15 cellular contexts compared by ENCODE assay signal in the genomic region with DNA sequence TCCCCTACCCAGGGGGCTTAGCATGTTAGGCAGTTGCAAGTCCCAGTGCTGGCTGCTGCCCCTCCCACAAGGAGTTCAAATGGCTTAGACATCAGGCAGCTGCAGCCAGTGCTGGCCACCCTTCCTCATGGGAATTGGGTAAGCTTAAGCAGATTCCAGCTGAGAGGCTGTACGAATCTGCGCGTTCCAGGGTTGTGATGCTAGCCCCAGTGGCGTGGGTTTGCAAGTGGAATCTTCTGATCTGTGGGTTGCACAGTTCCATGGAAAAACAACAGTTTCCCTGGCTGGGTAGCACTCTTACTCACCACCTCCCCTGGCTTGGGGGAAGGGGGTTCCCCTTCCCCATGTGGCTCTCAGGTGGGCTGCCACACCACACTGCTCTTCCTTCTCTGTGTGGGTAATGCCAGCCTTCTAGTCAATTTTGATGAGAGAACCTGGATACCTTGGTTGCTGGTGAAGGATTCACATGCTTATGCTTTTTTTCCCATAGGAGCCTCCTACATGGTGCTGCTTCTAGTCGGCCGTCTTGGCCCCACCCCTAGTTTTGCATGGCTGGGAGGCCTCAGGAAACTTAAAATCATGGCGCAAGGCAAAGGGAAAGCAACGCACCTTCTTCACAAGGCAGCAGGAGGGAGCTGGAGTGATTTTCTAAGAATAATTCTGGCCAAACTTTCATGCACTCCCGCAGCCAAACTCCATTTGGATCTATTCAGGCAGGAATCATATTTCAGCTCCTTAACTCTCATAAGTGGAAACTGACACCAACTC. TPM values are rescaled to one million over a fixed set of nuclear protein-coding genes. Genes with fewer than 3 reads are reported as not detected.
DNase-seq lines count a peak whose midpoint lies in the region; ATAC-seq, FAIRE-seq and TF ChIP-seq lines count a peak whose summit lies in the region.
"Had no signal": no experiment of that assay in that cellular context is flagged by ENCODE, and none has a peak within 500 bp of the region (broad histone marks: within the 10 kb centered on the region; RNA-seq: fewer than 3 reads in every experiment).

No MANE protein-coding gene starts in this region.

- no peaks in the 10 kb centered on the region for H3K79me2 ChIP-seq in H1 (ENCODE audit: control insufficient read depth in 1 of 2, insufficient read depth in 2 of 2, low read length in 2 of 2)

- peaks cover 0 to 5% (median 0%) of the 10 kb centered on the region in 11 donors for H3K9me3 Mint-ChIP-seq in naive thymus-derived CD4-positive, alpha-beta T cell
- no peaks in the 10 kb centered on the region for H3K9me3 Mint-ChIP-seq in effector memory CD8-positive, alpha-beta T cell
- H3K9me3 Mint-ChIP-seq: activated B cell treated with CpG ODN at 0.5 μM for 24 hours had no signal

- no peak overlapping the region for H2BK5ac ChIP-seq in H1 (ENCODE audit: low read depth, low read length)

- no peak overlapping the region for H3K4me3 Mint-ChIP-seq in naive thymus-derived CD4-positive, alpha-beta T cell
- H3K4me3 Mint-ChIP-seq in effector memory CD8-positive, alpha-beta T cell, result no peak overlapping the region
- H3K4me3 Mint-ChIP-seq: activated B cell treated with CpG ODN at 0.5 μM for 24 hours; activated naive CD8-positive, alpha-beta T cell had no signal

- H3K27ac ChIP-seq in H1 (ENCODE audit: low read depth, low read length), result no peak overlapping the region
- H3K27ac ChIP-seq in naive thymus-derived CD4-positive, alpha-beta T cell (ENCODE audit: low read depth, low read length), result no peak overlapping the region
- H3K27ac ChIP-seq: A549, tibial artery had no signal

- no peaks in the 10 kb centered on the region for H3K9me3 ChIP-seq in H1 (ENCODE audit: insufficient read depth in 2 of 2, low read depth in 1 of 2, low read length in 1 of 2)
- H3K9me3 ChIP-seq in naive thymus-derived CD4-positive, alpha-beta T cell (ENCODE audit: control insufficient read depth in 2 of 3, low read length in 3 of 3), result no peaks in the 10 kb centered on the region
- H3K9me3 ChIP-seq: A549, tibial artery had no signal

- no peak overlapping the region for H2BK15ac ChIP-seq in H1 (ENCODE audit: low read length)

- no peak overlapping the region for H2AK5ac ChIP-seq in H1 (ENCODE audit: low read depth, low read length)

- CTCF ChIA-PET in H1 (lab: Charles Lee; ENCODE audit: partially characterized antibody), result no interaction called here
- CTCF ChIA-PET in naive thymus-derived CD4-positive, alpha-beta T cell (lab: Charles Lee), result no interaction called here

- TF ChIP-seq POLR2A in H1 (IDR thresholded peaks at IDR 0.05; ENCODE audit: control extremely low read depth in 1 of 2, low read depth in 2 of 2, low read length in 2 of 2), result no peak

- H3K23me2 ChIP-seq in H1 (ENCODE audit: low read depth, low read length), result no peaks in the 10 kb centered on the region

- H3K4me1 ChIP-seq in H1 (replicated peaks in 1 of 4; ENCODE audit: control insufficient read depth in 3 of 4, insufficient read depth in 4 of 4, low read length in 3 of 4), result peaks cover 0 to 4% (median 2%) of the 10 kb centered on the region in 4 experiments; a peak in 3 of 7 replicates
- no peaks in the 10 kb centered on the region for H3K4me1 ChIP-seq in naive thymus-derived CD4-positive, alpha-beta T cell (ENCODE audit: control insufficient read depth in 2 of 2, insufficient read depth in 2 of 2, low read length in 2 of 2)
- H3K4me1 ChIP-seq: A549, tibial artery had no signal

- TF ChIP-seq RAD21 in H1 (IDR thresholded peaks at IDR 0.05 in 1 of 2, conservative IDR thresholded peaks at IDR 0.05 in 1 of 2; ENCODE audit: low read depth in 2 of 2, low read length in 2 of 2), result no peak

- H2BK12ac ChIP-seq in H1 (ENCODE audit: low read depth, low read length), result no peak overlapping the region

- H3K4me2 ChIP-seq in H1 (ENCODE audit: insufficient read depth in 1 of 2, low read depth in 2 of 2, low read length in 2 of 2), result no peak overlapping the region
- H3K4me2 ChIP-seq: A549 had no signal

- no peak for TF ChIP-seq EP300 in H1 (IDR thresholded peaks at IDR 0.05; ENCODE audit: borderline replicate concordance in 1 of 2, low read depth in 2 of 2, low read length in 2 of 2)

- no peak overlapping the region for H4K8ac ChIP-seq in H1 (ENCODE audit: extremely low read depth, insufficient read depth, low read length)

- H3K56ac ChIP-seq in H1 (replicated peaks; ENCODE audit: insufficient read length, low read depth, low read length), result no peak overlapping the region

- H3K18ac ChIP-seq in H1 (ENCODE audit: extremely low read depth, low read length), result peak overlapping the region; percentile 60; the same call in 1 of the 2 replicates

- H4K5ac ChIP-seq in H1 (ENCODE audit: insufficient read length, low read depth, low read length), result no peak overlapping the region

- H3K4me3 ChIP-seq in H1 (ENCODE audit: extremely low read depth in 1 of 4, insufficient read depth in 2 of 4, low read depth in 3 of 4, low read length in 4 of 4), result no peak overlapping the region
- no peak overlapping the region for H3K4me3 ChIP-seq in naive thymus-derived CD4-positive, alpha-beta T cell (ENCODE audit: low read length)
- H3K4me3 ChIP-seq: A549, tibial artery had no signal

- H4K20me1 ChIP-seq in H1 (replicated peaks in 1 of 2; ENCODE audit: control insufficient read depth in 1 of 2, insufficient read depth in 2 of 2, low read length in 2 of 2), result no peaks in the 10 kb centered on the region

- H3K4ac ChIP-seq in H1 (replicated peaks; ENCODE audit: insufficient read length, low read depth, low read length), result no peak overlapping the region

- H3K27ac Mint-ChIP-seq in naive thymus-derived CD4-positive, alpha-beta T cell, result no peak overlapping the region
- no peak overlapping the region for H3K27ac Mint-ChIP-seq in effector memory CD8-positive, alpha-beta T cell
- H3K27ac Mint-ChIP-seq: activated B cell treated with CpG ODN at 0.5 μM for 24 hours; activated naive CD8-positive, alpha-beta T cell had no signal

- 88% methylated on average over 9 of the region's 9 CpGs; no CpG with 5 or more reads in 1 of the 2 experiments for WGBS in H1 (ENCODE audit: extremely low coverage in 1 of 2, insufficient coverage in 1 of 2, insufficient read length in 1 of 2, insufficient replicate concordance in 2 of 2, low coverage in 1 of 2, low lambda C conversion rate in 2 of 2, missing lambda C conversion rate in 1 of 2), 2 experiments

- no peak for TF ChIP-seq CTCF in H1 (IDR thresholded peaks at IDR 0.05; ENCODE audit: control extremely low read depth in 1 of 3, insufficient read depth in 1 of 3, low read depth in 1 of 3, low read length in 3 of 3)
- TF ChIP-seq CTCF in omental fat pad (IDR thresholded peaks at IDR 0.05), result no peak

- no peak overlapping the region for H2BK20ac ChIP-seq in H1 (ENCODE audit: low read length)

- H3K14ac ChIP-seq in H1 (ENCODE audit: insufficient read length), result no peak overlapping the region

- no peaks in the 10 kb centered on the region for H3K27me3 ChIP-seq in H1 (replicated peaks in 1 of 4; ENCODE audit: control insufficient read depth in 3 of 4, extremely low read depth in 1 of 4, insufficient read depth in 3 of 4, low read length in 3 of 4)
- no peaks in the 10 kb centered on the region for H3K27me3 ChIP-seq in naive thymus-derived CD4-positive, alpha-beta T cell (ENCODE audit: control insufficient read depth in 2 of 2, insufficient read depth in 2 of 2, low read length in 2 of 2)
- H3K27me3 ChIP-seq: tibial artery had no signal

- no peak overlapping the region for H3K23ac ChIP-seq in H1 (ENCODE audit: insufficient read length)

- POLR2A ChIA-PET in H1 (lab: Charles Lee; ENCODE audit: partially characterized antibody), result interaction anchor here (1.6 kb wide), 1 partner anchor 14 kb away, joined by 5 read pairs; a partner anchor contains a TSS
- POLR2A ChIA-PET in naive thymus-derived CD4-positive, alpha-beta T cell (lab: Charles Lee), result interaction anchor here (0.8 kb wide), 1 partner anchor 12 kb away, joined by 3 read pairs; no protein-coding TSS in a partner anchor

- ATAC-seq in omental fat pad (ENCODE audit: low FRiP score), result peak; percentile 71
- ATAC-seq in naive thymus-derived CD4-positive, alpha-beta T cell, result no peak
- ATAC-seq in effector memory CD8-positive, alpha-beta T cell (replicated peaks), result no peak
- ATAC-seq: A549 had no signal

- H2BK120ac ChIP-seq in H1 (replicated peaks; ENCODE audit: low read depth, low read length), result no peak overlapping the region

- intact Hi-C loops in naive thymus-derived CD4-positive, alpha-beta T cell (cut with micrococcal nuclease), result no loop called here

- no peaks in the 10 kb centered on the region for H3K36me3 ChIP-seq in H1 (ENCODE audit: control insufficient read depth in 2 of 4, insufficient read depth in 4 of 4, low read length in 3 of 4)
- no peaks in the 10 kb centered on the region for H3K36me3 ChIP-seq in naive thymus-derived CD4-positive, alpha-beta T cell (ENCODE audit: control insufficient read depth in 2 of 3, insufficient read depth in 3 of 3, low read length in 3 of 3)
- H3K36me3 ChIP-seq: tibial artery had no signal

- no peak for FAIRE-seq in H1 (lab: Jason Lieb, UNC)
- FAIRE-seq: A549 had no signal

- peaks cover 0 to 12% (median 0%) of the 10 kb centered on the region in 7 donors for H3K4me1 Mint-ChIP-seq in naive thymus-derived CD4-positive, alpha-beta T cell
- no peaks in the 10 kb centered on the region for H3K4me1 Mint-ChIP-seq in effector memory CD8-positive, alpha-beta T cell (ENCODE audit: low read depth in 2 of 2)
- H3K4me1 Mint-ChIP-seq: activated B cell treated with CpG ODN at 0.5 μM for 24 hours had no signal

- H3K79me1 ChIP-seq in H1 (ENCODE audit: low read depth, low read length), result no peaks in the 10 kb centered on the region; the same call in 1 of the 2 replicates

- peaks cover 7 to 41% (median 11%) of the 10 kb centered on the region in 5 donors for H3K27me3 Mint-ChIP-seq in naive thymus-derived CD4-positive, alpha-beta T cell
- H3K27me3 Mint-ChIP-seq in effector memory CD8-positive, alpha-beta T cell, result peaks cover 27 to 35% of the 10 kb centered on the region in 2 donors

- H4K91ac ChIP-seq in H1 (replicated peaks; ENCODE audit: insufficient read length, low read length), result no peak overlapping the region

- peak overlapping the region; percentile 94; the same call in 1 of the 2 replicates for H2AFZ ChIP-seq in H1 (ENCODE audit: low read length)

- H3K36me3 Mint-ChIP-seq in naive thymus-derived CD4-positive, alpha-beta T cell, result peaks cover 0 to 4% (median 0%) of the 10 kb centered on the region in 5 donors
- H3K36me3 Mint-ChIP-seq in effector memory CD8-positive, alpha-beta T cell (ENCODE audit: insufficient read depth), result peaks cover 3% of the 10 kb centered on the region

- DNase-seq in NCI-H2029 (lab: John Stamatoyannopoulos, UW) (peak; percentile 74), NCI-H2029 treated with DMSO at 0.1 percent for 48 hours (lab: John Stamatoyannopoulos, UW) (no peak), NCI-H187 treated with DMSO at 0.1 percent for 48 hours (lab: John Stamatoyannopoulos, UW) (peak; percentile 12), H1 (ENCODE audit: low read depth in 1 of 2, low spot score in 2 of 2) (no peak), omental fat pad (ENCODE audit: low spot score) (no peak), KG1 (lab: John Stamatoyannopoulos, UW) (no peak)
- no peak for DNase-seq in naive thymus-derived CD4-positive, alpha-beta T cell
- no peak for DNase-seq in effector memory CD8-positive, alpha-beta T cell
- DNase-seq: activated B cell treated with CpG ODN at 0.5 μM for 24 hours; mammary epithelial cell; NK-92 treated with Interleukin-12 subunit alpha and Interleukin-12 subunit beta, amount 100 ng/mL, for 24 hours; occipital lobe; tibial artery had no signal

- H3K9ac ChIP-seq in H1 (replicated peaks in 1 of 4; ENCODE audit: extremely low read depth in 1 of 4, low read depth in 3 of 4, low read length in 3 of 4), result no peak overlapping the region

RNA-seq across cellular contexts. Expression of a gene that starts 13.0 kb away (rescaled TPM):
- total RNA-seq in H1 (2021; fragmentation: NEBNext Ultra II Directional; extraction: Animal tissue kit (Norgen Biotek cat#: 25700)), result 1.6 and 1.8 TPM in 2 replicates
- polyA plus RNA-seq in H1 (2011; rRNA removed), result 0.48 and 0.74 TPM in 2 replicates
- 1.9 TPM for polyA plus RNA-seq in H1 (2011; cell fraction: cytosol; rRNA removed)
- polyA plus RNA-seq in H1 (2011; cell fraction: nucleus; rRNA removed), result 0.84 TPM
- polyA plus RNA-seq in H1 (2012, experiment 1 of 2), result 0.64 to 1.9 TPM (median 1.0 TPM) in 4 replicates
- 0.08 TPM for polyA plus RNA-seq in H1 (2012, experiment 2 of 2)
- 3.5 TPM for polyA plus RNA-seq in H1 (2013, experiment 1 of 2)
- 3.1 TPM for polyA plus RNA-seq in H1 (2013, experiment 2 of 2)
- polyA minus RNA-seq in H1 (2011; rRNA and poly(A)+ RNA removed), result 0.38 and 0.71 TPM in 2 replicates
- polyA minus RNA-seq in H1 (2011; cell fraction: cytosol; rRNA and poly(A)+ RNA removed), result 0.73 TPM
- polyA minus RNA-seq in H1 (2011; cell fraction: nucleus; rRNA and poly(A)+ RNA removed), result 2.4 TPM
- total RNA-seq in omental fat pad, result 1 to 10 TPM in 3 of 4 donors, under 1 TPM in 1; 0.94 to 2.5 (median 2.1) TPM
- 1 to 10 TPM; 2.5 to 4.7 (median 4.1) TPM for total RNA-seq in naive thymus-derived CD4-positive, alpha-beta T cell
- 1 to 10 TPM in 1 of 2 donors, under 1 TPM in 1; 0.58 to 1.6 TPM for polyA plus RNA-seq in naive thymus-derived CD4-positive, alpha-beta T cell

RNA-seq across cellular contexts. Expression of a gene that starts 13.0 kb away (rescaled TPM):
- total RNA-seq in H1 (2021; fragmentation: NEBNext Ultra II Directional; extraction: Animal tissue kit (Norgen Biotek cat#: 25700)), result 11.2 and 12.2 TPM in 2 replicates
- polyA plus RNA-seq in H1 (2011; rRNA removed), result 25.6 and 27.3 TPM in 2 replicates
- 29.5 TPM for polyA plus RNA-seq in H1 (2011; cell fraction: cytosol; rRNA removed)
- polyA plus RNA-seq in H1 (2011; cell fraction: nucleus; rRNA removed), result 41.8 TPM
- 13.9 to 19.1 TPM (median 15.5 TPM) in 4 replicates for polyA plus RNA-seq in H1 (2012, experiment 1 of 2)
- polyA plus RNA-seq in H1 (2012, experiment 2 of 2), result 4.3 TPM
- 10.4 TPM for polyA plus RNA-seq in H1 (2013, experiment 1 of 2)
- polyA plus RNA-seq in H1 (2013, experiment 2 of 2), result 10.1 TPM
- polyA minus RNA-seq in H1 (2011; rRNA and poly(A)+ RNA removed), result 12.0 and 13.1 TPM in 2 replicates
- 5.2 TPM for polyA minus RNA-seq in H1 (2011; cell fraction: cytosol; rRNA and poly(A)+ RNA removed)
- 14.8 TPM for polyA minus RNA-seq in H1 (2011; cell fraction: nucleus; rRNA and poly(A)+ RNA removed)
- 10 to 100 TPM; 11.9 to 30.3 (median 20.2) TPM for total RNA-seq in omental fat pad
- total RNA-seq in naive thymus-derived CD4-positive, alpha-beta T cell, result 10 to 100 TPM; 30.3 to 43.7 (median 35.7) TPM
- 10 to 100 TPM in 1 of 2 donors, 1 to 10 TPM in 1; 5.5 to 18.5 TPM for polyA plus RNA-seq in naive thymus-derived CD4-positive, alpha-beta T cell

RNA-seq across cellular contexts. Expression of a gene that starts 14.1 kb away (rescaled TPM):
- 50.0 and 51.1 TPM in 2 replicates for total RNA-seq in H1 (2021; fragmentation: NEBNext Ultra II Directional; extraction: Animal tissue kit (Norgen Biotek cat#: 25700))
- polyA plus RNA-seq in H1 (2011; rRNA removed), result 8.9 and 15.6 TPM in 2 replicates
- 18.4 TPM for polyA plus RNA-seq in H1 (2011; cell fraction: cytosol; rRNA removed)
- 8.8 TPM for polyA plus RNA-seq in H1 (2011; cell fraction: nucleus; rRNA removed)
- 26.3 to 41.6 TPM (median 31.8 TPM) in 4 replicates for polyA plus RNA-seq in H1 (2012, experiment 1 of 2)
- polyA plus RNA-seq in H1 (2012, experiment 2 of 2), result 14.0 TPM
- 32.5 TPM for polyA plus RNA-seq in H1 (2013, experiment 1 of 2)
- 32.7 TPM for polyA plus RNA-seq in H1 (2013, experiment 2 of 2)
- polyA minus RNA-seq in H1 (2011; rRNA and poly(A)+ RNA removed), result 11.8 and 13.4 TPM in 2 replicates
- polyA minus RNA-seq in H1 (2011; cell fraction: cytosol; rRNA and poly(A)+ RNA removed), result 13.4 TPM
- 15.8 TPM for polyA minus RNA-seq in H1 (2011; cell fraction: nucleus; rRNA and poly(A)+ RNA removed)
- total RNA-seq in omental fat pad, result 10 to 100 TPM; 32.9 to 49.4 (median 43.7) TPM
- 100 to 1,000 TPM in 2 of 5 experiments, 10 to 100 TPM in 3; 58.7 to 124 (median 93.4) TPM for total RNA-seq in naive thymus-derived CD4-positive, alpha-beta T cell
- 10 to 100 TPM; 17.1 to 21.9 TPM for polyA plus RNA-seq in naive thymus-derived CD4-positive, alpha-beta T cell

RNA-seq across cellular contexts. Expression of a gene that starts 36.5 kb away (rescaled TPM):
- total RNA-seq in H1 (2021; fragmentation: NEBNext Ultra II Directional; extraction: Animal tissue kit (Norgen Biotek cat#: 25700)), result 29.1 and 30.6 TPM in 2 replicates
- 16.2 and 21.2 TPM in 2 replicates for polyA plus RNA-seq in H1 (2011; rRNA removed)
- polyA plus RNA-seq in H1 (2011; cell fraction: cytosol; rRNA removed), result 20.4 TPM
- polyA plus RNA-seq in H1 (2011; cell fraction: nucleus; rRNA removed), result 16.1 TPM
- polyA plus RNA-seq in H1 (2012, experiment 1 of 2), result 15.2 to 22.4 TPM (median 16.6 TPM) in 4 replicates
- 4.7 TPM for polyA plus RNA-seq in H1 (2012, experiment 2 of 2)
- polyA plus RNA-seq in H1 (2013, experiment 1 of 2), result 27.9 TPM
- 31.0 TPM for polyA plus RNA-seq in H1 (2013, experiment 2 of 2)
- 9.8 and 14.2 TPM in 2 replicates for polyA minus RNA-seq in H1 (2011; rRNA and poly(A)+ RNA removed)
- polyA minus RNA-seq in H1 (2011; cell fraction: cytosol; rRNA and poly(A)+ RNA removed), result 19.7 TPM
- 23.7 TPM for polyA minus RNA-seq in H1 (2011; cell fraction: nucleus; rRNA and poly(A)+ RNA removed)
- total RNA-seq in omental fat pad, result 10 to 100 TPM; 41.2 to 45.0 (median 43.0) TPM
- 10 to 100 TPM; 16.0 to 38.1 (median 19.3) TPM for total RNA-seq in naive thymus-derived CD4-positive, alpha-beta T cell
- 10 to 100 TPM in 1 of 2 donors, 1 to 10 TPM in 1; 8.7 to 13.0 TPM for polyA plus RNA-seq in naive thymus-derived CD4-positive, alpha-beta T cell

RNA-seq across cellular contexts. Expression of a gene that starts 36.6 kb away (rescaled TPM):
- 64.7 and 68.6 TPM in 2 replicates for total RNA-seq in H1 (2021; fragmentation: NEBNext Ultra II Directional; extraction: Animal tissue kit (Norgen Biotek cat#: 25700))
- polyA plus RNA-seq in H1 (2011; rRNA removed), result 53.6 and 77.6 TPM in 2 replicates
- polyA plus RNA-seq in H1 (2011; cell fraction: cytosol; rRNA removed), result 77.6 TPM
- polyA plus RNA-seq in H1 (2011; cell fraction: nucleus; rRNA removed), result 539 TPM
- polyA plus RNA-seq in H1 (2012, experiment 1 of 2), result 45.1 to 60.7 TPM (median 52.9 TPM) in 4 replicates
- 5.7 TPM for polyA plus RNA-seq in H1 (2012, experiment 2 of 2)
- polyA plus RNA-seq in H1 (2013, experiment 1 of 2), result 39.7 TPM
- 35.8 TPM for polyA plus RNA-seq in H1 (2013, experiment 2 of 2)
- 73.4 and 74.5 TPM in 2 replicates for polyA minus RNA-seq in H1 (2011; rRNA and poly(A)+ RNA removed)
- polyA minus RNA-seq in H1 (2011; cell fraction: cytosol; rRNA and poly(A)+ RNA removed), result 79.7 TPM
- polyA minus RNA-seq in H1 (2011; cell fraction: nucleus; rRNA and poly(A)+ RNA removed), result 253 TPM
- 10 to 100 TPM; 18.9 to 35.9 (median 21.7) TPM for total RNA-seq in omental fat pad
- total RNA-seq in naive thymus-derived CD4-positive, alpha-beta T cell, result 10 to 100 TPM; 22.7 to 89.0 (median 41.4) TPM
- polyA plus RNA-seq in naive thymus-derived CD4-positive, alpha-beta T cell, result 1 to 10 TPM; 6.7 to 6.8 TPM

Comparison
In these comparisons a context has a peak if more than half of its experiments do, and no peak if none do; other contexts are left out.
1. DNase-seq: peak in NCI-H2029 (single experiment) and NCI-H187 treated with DMSO at 0.1 percent for 48 hours (single experiment); none in NCI-H2029 treated with DMSO at 0.1 percent for 48 hours (single experiment), H1 (0 of 2), omental fat pad (single experiment), naive thymus-derived CD4-positive, alpha-beta T cell (0 of 9), effector memory CD8-positive, alpha-beta T cell (0 of 3) and KG1 (single experiment).